In the genomic region with DNA sequence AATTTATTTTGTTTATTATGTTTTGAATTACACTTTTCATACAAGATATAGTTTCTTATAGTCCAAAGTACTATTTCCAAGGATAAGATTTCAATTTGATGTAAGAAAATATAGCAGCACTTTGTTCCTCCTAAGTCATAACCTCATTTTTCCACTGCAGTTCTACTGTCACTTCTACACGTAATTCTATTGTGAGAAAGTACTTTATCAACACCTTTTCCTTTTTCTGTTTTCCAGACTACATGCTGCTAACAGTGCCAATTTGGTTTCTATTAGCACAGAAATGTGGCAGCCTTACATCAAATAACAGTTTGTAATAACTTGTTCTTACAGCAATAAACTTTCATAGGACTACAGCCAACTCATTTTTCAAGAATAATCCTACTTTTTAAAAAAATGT, we compare ENCODE assay signal across 1 cellular context.
TF ChIP-seq lines count a peak whose summit lies in the region.

No MANE protein-coding gene starts in this region.

TF ChIP-seq in endothelial cell of umbilical vein, 7 proteins besides CTCF, POLR2A, EP300 and RAD21:
- no peak for TF ChIP-seq POLR2AphosphoS5 (IDR thresholded peaks at IDR 0.05; ENCODE audit: insufficient read depth, low read depth, low read length)
- TF ChIP-seq MYC (IDR thresholded peaks at IDR 0.05; ENCODE audit: low read depth, low read length) = no peak
- no peak for TF ChIP-seq FOS (IDR thresholded peaks at IDR 0.05; ENCODE audit: borderline replicate concordance, insufficient read depth, low read length)
- no peak for TF ChIP-seq JUN (IDR thresholded peaks at IDR 0.05; ENCODE audit: borderline replicate concordance, insufficient read depth, insufficient read length, low read depth)
- TF ChIP-seq, protein P1, sequence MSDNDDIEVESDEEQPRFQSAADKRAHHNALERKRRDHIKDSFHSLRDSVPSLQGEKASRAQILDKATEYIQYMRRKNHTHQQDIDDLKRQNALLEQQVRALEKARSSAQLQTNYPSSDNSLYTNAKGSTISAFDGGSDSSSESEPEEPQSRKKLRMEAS (IDR thresholded peaks at IDR 0.05; ENCODE audit: insufficient read depth, insufficient read length) = no peak
- TF ChIP-seq GATA2 (IDR thresholded peaks at IDR 0.05; ENCODE audit: insufficient read depth, insufficient read length, low read depth, low read length) = no peak
- TF ChIP-seq EZH2 (IDR thresholded peaks at IDR 0.05; ENCODE audit: borderline replicate concordance, low read depth, low read length, severe bottlenecking) = no peak
